In genomic region chr18:23690505-23691068, GRCh38 we compare ENCODE assay signal across 9 cellular contexts. TPM values are rescaled to one million over a fixed set of nuclear protein-coding genes. Genes with fewer than 3 reads are reported as not detected.
DNase-seq lines count a peak whose midpoint lies in the region; ATAC-seq, FAIRE-seq and TF ChIP-seq lines count a peak whose summit lies in the region.
"Had no signal": no experiment of that assay in that cellular context is flagged by ENCODE, and none has a peak within 500 bp of the region (broad histone marks: within the 10 kb centered on the region; RNA-seq: fewer than 3 reads in every experiment).

No MANE protein-coding gene starts in this region.

- FAIRE-seq in K562 (lab: Jason Lieb, UNC) = no peak

- no peaks in the 10 kb centered on the region for H3K9me3 ChIP-seq in K562 (replicated peaks; ENCODE audit: control insufficient read depth, insufficient read depth, low read depth, low read length)

- CTCF ChIA-PET in K562 (lab: Yijun Ruan, JAX; ENCODE audit: low intra/inter-chr PET ratio) = no interaction called here

- peak overlapping the region; percentile 41 for H3K4me3 Mint-ChIP-seq in stimulated activated naive CD8-positive, alpha-beta T cell treated with anti-CD3 and anti-CD28 coated beads, Interleukin-15, Interleukin-2, amounts not matched to agents 100 ng/mL and 50 ng/mL, for 24 hours
- H3K4me3 Mint-ChIP-seq in mesothelial cell of epicardium = peak overlapping the region; percentile 54

- peaks cover 52% of the 10 kb centered on the region for H3K27me3 Mint-ChIP-seq in stimulated activated naive CD8-positive, alpha-beta T cell treated with anti-CD3 and anti-CD28 coated beads, Interleukin-15, Interleukin-2, amounts not matched to agents 100 ng/mL and 50 ng/mL, for 24 hours
- peaks cover 58% of the 10 kb centered on the region for H3K27me3 Mint-ChIP-seq in mesothelial cell of epicardium (ENCODE audit: low read depth)

- H3K9ac ChIP-seq in K562 (ENCODE audit: insufficient read depth in 1 of 2, low read depth in 2 of 2, low read length in 2 of 2) = no peak overlapping the region

- no peak overlapping the region for H3K4me3 ChIP-seq in K562

- H3K79me2 ChIP-seq in K562 (ENCODE audit: control insufficient read depth, insufficient read depth, low read length) = no peaks in the 10 kb centered on the region

- H3K27me3 ChIP-seq in K562 (ENCODE audit: control insufficient read depth in 2 of 2, insufficient read depth in 2 of 2, low read length in 2 of 2) = peaks cover 23 to 33% of the 10 kb centered on the region in 2 experiments

- no peak overlapping the region for H3K27ac ChIP-seq in K562 (ENCODE audit: extremely low read depth, low read depth, low read length)
- H3K27ac ChIP-seq: HL-60 had no signal

- no peaks in the 10 kb centered on the region for H3K36me3 ChIP-seq in K562 (ENCODE audit: control insufficient read depth, insufficient read depth, low read length)

- H3K4me2 ChIP-seq in K562 (ENCODE audit: insufficient read depth, low read length) = no peak overlapping the region

- H3K9me1 ChIP-seq in K562 (ENCODE audit: control insufficient read depth, insufficient read depth, low read length) = no peaks in the 10 kb centered on the region

- intact Hi-C loops in K562 (cut with micrococcal nuclease) = no loop called here

- peaks cover 0 to 15% of the 10 kb centered on the region in 2 experiments; a peak in 2 of 5 replicates for H3K4me1 ChIP-seq in K562 (replicated peaks in 1 of 2; ENCODE audit: control insufficient read depth in 2 of 2, insufficient read depth in 2 of 2, low read length in 2 of 2)

- H3K27ac Mint-ChIP-seq in stimulated activated naive CD8-positive, alpha-beta T cell treated with anti-CD3 and anti-CD28 coated beads, Interleukin-15, Interleukin-2, amounts not matched to agents 100 ng/mL and 50 ng/mL, for 24 hours = no peak overlapping the region
- H3K27ac Mint-ChIP-seq in mesothelial cell of epicardium = no peak overlapping the region

- no TSS peak for BruUV-seq in K562 (replicated peaks; lab: Mats Ljungman, UMichigan)

- no peak for TF ChIP-seq POLR2A in K562 (conservative IDR thresholded peaks at IDR 0.05)

- no peaks in the 10 kb centered on the region for H3K9me3 Mint-ChIP-seq in stimulated activated naive CD8-positive, alpha-beta T cell treated with anti-CD3 and anti-CD28 coated beads, Interleukin-15, Interleukin-2, amounts not matched to agents 100 ng/mL and 50 ng/mL, for 24 hours
- no peaks in the 10 kb centered on the region for H3K9me3 Mint-ChIP-seq in mesothelial cell of epicardium

- no peak overlapping the region for H2AFZ ChIP-seq in K562 (ENCODE audit: low read depth, low read length)

- POLR2A ChIA-PET in K562 (lab: Yijun Ruan, JAX) = interaction anchor here (0.9 kb wide), 1 partner anchor 175 kb away, joined by 3 read pairs; no protein-coding TSS in a partner anchor

- WGBS in K562 (ENCODE audit: insufficient coverage, low coverage, missing lambda C conversion rate) = 33% methylated on average over 21 of the region's 21 CpGs

- no peaks in the 10 kb centered on the region for H3K36me3 Mint-ChIP-seq in stimulated activated naive CD8-positive, alpha-beta T cell treated with anti-CD3 and anti-CD28 coated beads, Interleukin-15, Interleukin-2, amounts not matched to agents 100 ng/mL and 50 ng/mL, for 24 hours (ENCODE audit: low read depth)
- H3K36me3 Mint-ChIP-seq in mesothelial cell of epicardium = no peaks in the 10 kb centered on the region

- TF ChIP-seq RAD21 in K562 (CRISPR knock-in tag; conservative IDR thresholded peaks at IDR 0.05 in 1 of 2, IDR thresholded peaks at IDR 0.05 in 1 of 2) = no peak

- H3K4me1 Mint-ChIP-seq in stimulated activated naive CD8-positive, alpha-beta T cell treated with anti-CD3 and anti-CD28 coated beads, Interleukin-15, Interleukin-2, amounts not matched to agents 100 ng/mL and 50 ng/mL, for 24 hours (ENCODE audit: low read depth) = peaks cover 10% of the 10 kb centered on the region
- H3K4me1 Mint-ChIP-seq in mesothelial cell of epicardium = peaks cover 10% of the 10 kb centered on the region

- DNase-seq in stimulated activated naive CD8-positive, alpha-beta T cell treated with anti-CD3 and anti-CD28 coated beads, Interleukin-15, Interleukin-2, amounts not matched to agents 100 U/mL and 50 U/mL, for 24 hours = no peak
- DNase-seq in K562 (ENCODE audit: extremely low read depth in 1 of 4, low spot score in 3 of 4) = no peak
- no peak for DNase-seq in mesothelial cell of epicardium (ENCODE audit: low spot score in 2 of 2, unreplicated experiment in 2 of 2)
- no peak for DNase-seq in NCI-H2196 treated with DMSO at 0.1 percent for 48 hours (lab: John Stamatoyannopoulos, UW; ENCODE audit: unreplicated experiment)
- DNase-seq in SHP77 (lab: John Stamatoyannopoulos, UW) = no peak

- TF ChIP-seq CTCF in K562 (IDR thresholded peaks at IDR 0.05 in 2 of 3, conservative IDR thresholded peaks at IDR 0.05 in 1 of 3; ENCODE audit: insufficient read depth in 2 of 3, low read depth in 1 of 3, low read length in 3 of 3) = no peak
- no peak for TF ChIP-seq CTCF in mesothelial cell of epicardium (IDR thresholded peaks at IDR 0.05; ENCODE audit: unreplicated experiment)

- TF ChIP-seq EP300 in K562 (IDR thresholded peaks at IDR 0.05; ENCODE audit: low read length) = no peak

- no peak for ATAC-seq in stimulated activated naive CD8-positive, alpha-beta T cell treated with anti-CD3 and anti-CD28 coated beads, Interleukin-15, Interleukin-2, amounts not matched to agents 100 U/mL and 50 U/mL, for 24 hours
- ATAC-seq in K562 = peak; percentile 21; the same call in 1 of the 3 replicates
- ATAC-seq in GM18519 (IDR thresholded peaks at IDR 0.05; ENCODE audit: low FRiP score, unreplicated experiment) = no peak
- no peak for ATAC-seq in HG03039 (IDR thresholded peaks at IDR 0.05; ENCODE audit: unreplicated experiment)

- in situ Hi-C loops in K562 (cut with MboI) = no loop called here

- H4K20me1 ChIP-seq in K562 (replicated peaks; ENCODE audit: control insufficient read depth, insufficient read depth, low read length) = 0 out of 2 replicates have a peak, but pooled peaks cover 4% of the 10 kb centered on the region

TF ChIP-seq in K562, 482 proteins besides CTCF, POLR2A, EP300 and RAD21:
- TF ChIP-seq TAF1 (IDR thresholded peaks at IDR 0.05; ENCODE audit: control insufficient read depth, extremely low read depth, insufficient read depth, low read length, severe bottlenecking) (no peak), ZC3H11A (IDR thresholded peaks at IDR 0.05; ENCODE audit: low read depth, low read length) (peak; percentile 74; the same call in 1 of the 2 replicates)

RNA-seq across cellular contexts. Expression of gene LAMA3, which starts 1.3 kb away (rescaled TPM):
- not detected in 2 replicates for total RNA-seq in K562 (2011; cell fraction: chromatin; rRNA removed; ENCODE audit: low replicate concordance)
- total RNA-seq in K562 (2011; cell fraction: nucleolus; rRNA removed) = not detected in 2 replicates
- total RNA-seq in K562 (2011; cell fraction: nucleoplasm; rRNA removed) = not detected in 2 replicates
- total RNA-seq in K562 (2014; rRNA removed) (not detected in 2 replicates), K562 (2014; rRNA removed; fragmentation: Illumina TruSeq; extraction: Trizol) (not detected in 2 replicates), K562 (2015; rRNA removed; fragmentation: Illumina TruSeq; extraction: Trizol) (not detected in 2 replicates), K562 (2021) (0.07 and 0.13 TPM in 2 replicates), mesothelial cell of epicardium (6.1 to 7.4 TPM (median 6.7 TPM) in 3 replicates)
- polyA plus RNA-seq in K562 (2011; rRNA removed) (not detected in 2 replicates), K562 (2014; fragmentation: Illumina TruSeq; extraction: Trizol) (not detected in 2 replicates), K562 (2014; fragmentation: Nextera tagmentation; extraction: Ambion mirVana) (not detected), K562 (2014; rRNA removed) (not detected in 2 replicates)
- not detected in 2 replicates for polyA plus RNA-seq in K562 (2011; cell fraction: cytosol; rRNA removed)
- not detected in 2 replicates for polyA plus RNA-seq in K562 (2011; cell fraction: nucleus; rRNA removed)
- polyA plus RNA-seq in K562 (2012) = 0.03 TPM in 1 of 2 replicates, not detected in the other
- not detected in 2 replicates for polyA minus RNA-seq in K562 (2011; rRNA and poly(A)+ RNA removed)
- 0.29 and 0.73 TPM in 2 replicates for polyA minus RNA-seq in K562 (2011; cell fraction: cytosol; rRNA and poly(A)+ RNA removed)
- polyA minus RNA-seq in K562 (2011; cell fraction: nucleus; rRNA and poly(A)+ RNA removed) = 0.11 and 0.27 TPM in 2 replicates

RNA-seq across cellular contexts. Expression of gene ANKRD29, which starts 27.9 kb away (rescaled TPM):
- total RNA-seq in K562 (2011; cell fraction: chromatin; rRNA removed; ENCODE audit: low replicate concordance) = not detected in 2 replicates
- total RNA-seq in K562 (2011; cell fraction: nucleolus; rRNA removed) = not detected in 2 replicates
- not detected in 2 replicates for total RNA-seq in K562 (2011; cell fraction: nucleoplasm; rRNA removed)
- total RNA-seq in K562 (2014; rRNA removed) (0.36 TPM in 1 of 2 replicates, not detected in the other), K562 (2014; rRNA removed; fragmentation: Illumina TruSeq; extraction: Trizol) (not detected in 2 replicates), K562 (2015; rRNA removed; fragmentation: Illumina TruSeq; extraction: Trizol) (not detected in 2 replicates), K562 (2021) (not detected in 2 replicates), mesothelial cell of epicardium (2.3 to 2.9 TPM (median 2.4 TPM) in 3 replicates)
- polyA plus RNA-seq in K562 (2011; rRNA removed) (not detected in 2 replicates), K562 (2014; fragmentation: Illumina TruSeq; extraction: Trizol) (not detected in 2 replicates), K562 (2014; fragmentation: Nextera tagmentation; extraction: Ambion mirVana) (not detected), K562 (2014; rRNA removed) (0.03 TPM in 1 of 2 replicates, not detected in the other)
- not detected in 2 replicates for polyA plus RNA-seq in K562 (2011; cell fraction: cytosol; rRNA removed)
- not detected in 2 replicates for polyA plus RNA-seq in K562 (2011; cell fraction: nucleus; rRNA removed)
- 0.10 TPM in 1 of 2 replicates, not detected in the other for polyA plus RNA-seq in K562 (2012)
- polyA minus RNA-seq in K562 (2011; rRNA and poly(A)+ RNA removed) = not detected in 2 replicates
- not detected in 2 replicates for polyA minus RNA-seq in K562 (2011; cell fraction: cytosol; rRNA and poly(A)+ RNA removed)
- polyA minus RNA-seq in K562 (2011; cell fraction: nucleus; rRNA and poly(A)+ RNA removed) = not detected in 2 replicates
